Comparison of ENCODE assay signal across 1 cellular context in the genomic region with DNA sequence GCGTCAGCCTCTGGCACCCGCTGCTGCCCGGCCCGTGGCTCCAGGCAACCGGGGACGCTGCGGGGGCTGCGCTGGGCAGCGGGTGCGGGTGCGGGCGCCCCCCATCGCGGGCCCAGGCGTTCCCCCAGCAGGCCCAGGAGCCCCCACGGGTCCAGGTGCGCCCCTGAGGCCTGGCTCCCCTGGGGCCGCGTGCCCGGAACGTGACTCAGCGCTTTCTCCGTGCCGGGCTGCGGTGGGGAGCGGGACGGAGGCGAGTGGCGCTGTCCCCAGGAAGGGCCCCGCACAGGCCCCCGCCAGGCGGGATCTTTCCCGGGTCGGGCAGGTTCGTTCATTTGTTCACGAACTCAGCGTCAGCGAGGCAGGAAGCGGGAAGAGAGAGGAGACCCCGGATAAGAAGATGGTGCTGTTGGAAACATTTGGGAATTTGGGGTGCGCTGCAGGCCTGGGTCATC.
TF ChIP-seq lines count a peak whose summit lies in the region.

No MANE protein-coding gene starts in this region.

TF ChIP-seq in GM12878, 131 proteins besides CTCF, POLR2A, EP300 and RAD21:
- TF ChIP-seq FOS (IDR thresholded peaks at IDR 0.05; ENCODE audit: borderline replicate concordance, extremely low read depth, insufficient read length): no peak
- no peak for TF ChIP-seq RBBP5 (conservative IDR thresholded peaks at IDR 0.05)
- TF ChIP-seq LARP7 (IDR thresholded peaks at IDR 0.05): peak; percentile 11; the same call in 1 of the 2 replicates
- TF ChIP-seq IKZF1 (conservative IDR thresholded peaks at IDR 0.05): 0 out of 2 replicates have a peak, but pooled peaks have one; percentile 9
- peak in 1 of 2 experiments; percentile 80; a peak in 2 of 4 replicates for TF ChIP-seq BHLHE40 (IDR thresholded peaks at IDR 0.05; ENCODE audit: borderline replicate concordance in 1 of 2, low read depth in 2 of 2, low read length in 1 of 2)
- 0 out of 2 replicates have a peak, but pooled peaks have one; percentile 44 for TF ChIP-seq DPF2 (IDR thresholded peaks at IDR 0.05)
- no peak for TF ChIP-seq POU2F2 (IDR thresholded peaks at IDR 0.05; ENCODE audit: borderline replicate concordance, low read depth, low read length)
- TF ChIP-seq GATAD2B (conservative IDR thresholded peaks at IDR 0.05; ENCODE audit: low read depth): peak; percentile 22; the same call in 1 of the 2 replicates
- TF ChIP-seq BACH1 (IDR thresholded peaks at IDR 0.05; ENCODE audit: borderline replicate concordance): peak; percentile 96
TF ChIP-seq in GM12878: peak in this region for 6.
